In genomic region chr19:49851456-49852259, GRCh38 we compare ENCODE assay signal across 8 cellular contexts. TPM values are rescaled to one million over a fixed set of nuclear protein-coding genes. Genes with fewer than 3 reads are reported as not detected.
DNase-seq lines count a peak whose midpoint lies in the region; ATAC-seq, FAIRE-seq and TF ChIP-seq lines count a peak whose summit lies in the region.

No MANE protein-coding gene starts in this region.

- peaks cover 63% of the 10 kb centered on the region for H4K20me1 ChIP-seq in astrocyte (ENCODE audit: insufficient read depth, low read length)

- peaks cover 53% of the 10 kb centered on the region for H3K79me2 ChIP-seq in astrocyte (ENCODE audit: insufficient read depth, low read length)

- H3K4me3 Mint-ChIP-seq in astrocyte (ENCODE audit: unreplicated experiment), result peak overlapping the region; percentile 93

- TF ChIP-seq CTCF in heart left ventricle (IDR thresholded peaks at IDR 0.05), result peak in 1 of 12 donors; percentile 6
- TF ChIP-seq CTCF in astrocyte (IDR thresholded peaks at IDR 0.05; ENCODE audit: insufficient read depth, low read depth, low read length), result no peak

- peaks cover 24% of the 10 kb centered on the region for H3K4me1 Mint-ChIP-seq in astrocyte (ENCODE audit: low read depth, unreplicated experiment)

- H3K27ac ChIP-seq in heart left ventricle (peak overlapping the region; percentile 93 to 100 (median 99)), astrocyte (ENCODE audit: low read depth, low read length) (peak overlapping the region; percentile 97)

- ATAC-seq in heart left ventricle, result no peak
- no peak for ATAC-seq in Right ventricle myocardium inferior
- ATAC-seq in GM21367 (IDR thresholded peaks at IDR 0.05; ENCODE audit: unreplicated experiment), result no peak
- ATAC-seq in GM19035 (IDR thresholded peaks at IDR 0.05; ENCODE audit: unreplicated experiment), result no peak

- H3K9me3 Mint-ChIP-seq in astrocyte (ENCODE audit: unreplicated experiment), result peaks cover 10% of the 10 kb centered on the region

- WGBS in heart left ventricle, 4 donors, result 2 to 10% (median 5%) methylated on average over 17 to 78 of the region's 78 CpGs

- H3K4me1 ChIP-seq in heart left ventricle (peaks cover 3 to 42% (median 25%) of the 10 kb centered on the region in 12 donors), astrocyte (ENCODE audit: insufficient read depth, low read length) (peaks cover 28% of the 10 kb centered on the region)

- peak in 1 of 5 donors; percentile 58 for DNase-seq in heart left ventricle
- no peak for DNase-seq in Right ventricle myocardium inferior (ENCODE audit: missing footprints)
- peak; percentile 33 for DNase-seq in NCI-H748 treated with DMSO at 0.1 percent for 48 hours (lab: John Stamatoyannopoulos, UW)
- DNase-seq in astrocyte (ENCODE audit: low read depth), result no peak
- peak; percentile 77 for DNase-seq in iPS-NIHi7 (ENCODE audit: extremely low spot score)
- DNase-seq in stimulated activated CD4-positive, alpha-beta T cell treated with anti-CD3 and anti-CD28 coated beads, Interleukin-4, amount 100 ng/mL, for 4 hours, result peak; percentile 29 to 41

- peaks cover 18% of the 10 kb centered on the region for H3K36me3 Mint-ChIP-seq in astrocyte (ENCODE audit: low read depth, unreplicated experiment)

- no peaks in the 10 kb centered on the region for H3K27me3 Mint-ChIP-seq in astrocyte (ENCODE audit: low read depth, unreplicated experiment)

- H3K9me3 ChIP-seq in heart left ventricle (peaks cover 0 to 9% (median 0%) of the 10 kb centered on the region in 12 donors), astrocyte (ENCODE audit: insufficient read depth, low read depth, low read length) (no peaks in the 10 kb centered on the region)

- no peak overlapping the region for H3K27ac Mint-ChIP-seq in astrocyte (ENCODE audit: unreplicated experiment)

- H3K4me3 ChIP-seq in heart left ventricle, result peak overlapping the region; percentile 60 to 99 (median 76)
- H3K4me3 ChIP-seq in astrocyte (ENCODE audit: insufficient read depth, low read depth, low read length), result peak overlapping the region; percentile 75

- peak overlapping the region; percentile 99 for H3K9ac ChIP-seq in astrocyte (ENCODE audit: low read length)

- peak overlapping the region; percentile 93 for H3K4me2 ChIP-seq in astrocyte (ENCODE audit: low read length)

- no peak for TF ChIP-seq POLR2A in heart left ventricle (IDR thresholded peaks at IDR 0.05)

- intact Hi-C loops in heart left ventricle (cut with DNase I) (loop anchor here in 6 of 10 donors (2.0 to 5.0 kb wide), 4 partner anchors 15 to 39 kb away; partner anchors contain the start of genes MED25 (in 4 of the 6), FUZ (in 1 of the 6) and PNKP (in 1 of the 6)), Right ventricle myocardium inferior (cut with DNase I) (loop anchor here (2.0 kb wide), 3 partner anchors 15 to 85 kb away; partner anchors contain the start of genes AP2A1, FUZ and PNKP)

- H3K27me3 ChIP-seq in heart left ventricle, result no peaks in the 10 kb centered on the region
- H3K27me3 ChIP-seq in astrocyte (ENCODE audit: insufficient read depth, low read length), result no peaks in the 10 kb centered on the region

- H3K36me3 ChIP-seq in heart left ventricle, result peaks cover 0 to 25% (median 20%) of the 10 kb centered on the region in 9 donors
- H3K36me3 ChIP-seq in astrocyte (ENCODE audit: insufficient read depth, low read length), result no peaks in the 10 kb centered on the region

- no peak overlapping the region for H2AFZ ChIP-seq in astrocyte (ENCODE audit: low read depth, low read length)

- no peak for FAIRE-seq in astrocyte (lab: Jason Lieb, UNC)

RNA-seq across cellular contexts. Expression of gene PTOV1, which starts 0.7 kb away (rescaled TPM):
- total RNA-seq in heart left ventricle, result 100 to 1,000 TPM in 1 of 9 donors, 10 to 100 TPM in 8; 70.9 to 109 (median 91.5) TPM
- 100 to 1,000 TPM in 1 of 2 donors, 10 to 100 TPM in 1; 85.9 to 135 TPM for polyA plus RNA-seq in heart left ventricle
- 122 TPM for total RNA-seq in Right ventricle myocardium inferior
- 162 and 172 TPM in 2 replicates for total RNA-seq in astrocyte

RNA-seq across cellular contexts. Expression of gene PNKP, which starts 15.7 kb away (rescaled TPM):
- total RNA-seq in heart left ventricle (10 to 100 TPM; 26.6 to 57.0 (median 36.8) TPM), Right ventricle myocardium inferior (36.9 TPM), astrocyte (49.1 and 54.8 TPM in 2 replicates)
- 10 to 100 TPM; 32.7 to 54.7 TPM for polyA plus RNA-seq in heart left ventricle

RNA-seq across cellular contexts. Expression of gene AKT1S1, which starts 25.5 kb away (rescaled TPM):
- total RNA-seq in heart left ventricle (10 to 100 TPM; 25.3 to 46.0 (median 31.2) TPM), Right ventricle myocardium inferior (37.2 TPM), astrocyte (104 and 116 TPM in 2 replicates)
- 10 to 100 TPM; 41.9 to 55.1 TPM for polyA plus RNA-seq in heart left ventricle

RNA-seq across cellular contexts. Expression of gene TBC1D17, which starts 25.8 kb away (rescaled TPM):
- total RNA-seq in heart left ventricle, result 10 to 100 TPM; 30.1 to 54.8 (median 39.8) TPM
- 10 to 100 TPM; 30.7 to 35.9 TPM for polyA plus RNA-seq in heart left ventricle
- total RNA-seq in Right ventricle myocardium inferior, result 44.9 TPM
- total RNA-seq in astrocyte, result 29.1 and 32.2 TPM in 2 replicates

RNA-seq across cellular contexts. Expression of gene MED25, which starts 33.6 kb away (rescaled TPM):
- total RNA-seq in heart left ventricle (100 to 1,000 TPM in 1 of 9 donors, 10 to 100 TPM in 8; 45.8 to 119 (median 54.7) TPM), Right ventricle myocardium inferior (70.4 TPM), astrocyte (61.3 and 72.2 TPM in 2 replicates)
- polyA plus RNA-seq in heart left ventricle, result 10 to 100 TPM; 44.1 to 60.2 TPM

Comparison
In these comparisons a context has a peak if more than half of its experiments do, and no peak if none do; other contexts are left out.
1. DNase-seq: peak in NCI-H748 treated with DMSO at 0.1 percent for 48 hours (single experiment), iPS-NIHi7 (single experiment) and stimulated activated CD4-positive, alpha-beta T cell treated with anti-CD3 and anti-CD28 coated beads, Interleukin-4, amount 100 ng/mL, for 4 hours (2 of 2); none in Right ventricle myocardium inferior (single experiment) and astrocyte (single experiment).